10 cellular contexts compared by ENCODE assay signal in the genomic region with DNA sequence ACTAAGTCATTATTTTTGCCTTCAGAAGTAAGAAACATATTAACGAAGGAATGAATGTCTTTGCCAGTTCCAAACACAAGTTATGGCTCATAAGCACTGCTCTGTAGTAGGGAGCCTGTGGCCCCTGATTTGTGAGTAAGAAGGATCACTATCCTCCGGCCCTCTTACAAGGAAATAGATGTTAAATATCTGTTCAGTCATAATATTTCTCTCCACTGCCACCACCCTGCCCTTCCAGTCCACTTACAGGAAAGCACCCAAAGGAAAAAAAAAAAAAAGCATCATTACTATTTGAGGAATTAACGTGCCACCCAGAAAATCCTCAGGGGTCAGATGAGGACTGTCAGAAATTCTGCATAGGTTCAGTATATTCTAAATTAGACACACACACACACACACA.
A peak's percentile ranks its signal among the peaks of the same experiment; 100 is the strongest.
DNase-seq lines count a peak whose midpoint lies in the region; ATAC-seq, FAIRE-seq and TF ChIP-seq lines count a peak whose summit lies in the region.
"Had no signal": no experiment of that assay in that cellular context is flagged by ENCODE, and none has a peak within 500 bp of the region (broad histone marks: within the 10 kb centered on the region; RNA-seq: fewer than 3 reads in every experiment).

No MANE protein-coding gene starts in this region.

- H3K4me1 ChIP-seq in CD8-positive, alpha-beta T cell (ENCODE audit: insufficient read depth, low read length) = peaks cover 95% of the 10 kb centered on the region
- H3K4me1 ChIP-seq in OCI-LY1 (ENCODE audit: insufficient read depth, low read length, severe bottlenecking) (peaks cover 53% of the 10 kb centered on the region), pancreas (peaks cover 0 to 9% (median 5%) of the 10 kb centered on the region in 3 donors)

- H3K9me3 Mint-ChIP-seq in CD8-positive, alpha-beta T cell = no peaks in the 10 kb centered on the region
- H3K9me3 Mint-ChIP-seq in endothelial cell (ENCODE audit: unreplicated experiment) = no peaks in the 10 kb centered on the region

- no peak for TF ChIP-seq CTCF in CD8-positive, alpha-beta T cell (IDR thresholded peaks at IDR 0.05)
- TF ChIP-seq CTCF in OCI-LY1 (IDR thresholded peaks at IDR 0.05; ENCODE audit: low read length) = no peak
- TF ChIP-seq CTCF in endothelial cell (IDR thresholded peaks at IDR 0.05; ENCODE audit: unreplicated experiment) = no peak
- TF ChIP-seq CTCF in pancreas (IDR thresholded peaks at IDR 0.05) = no peak

- H3K36me3 Mint-ChIP-seq in CD8-positive, alpha-beta T cell = peaks cover 100% of the 10 kb centered on the region
- peaks cover 78% of the 10 kb centered on the region for H3K36me3 Mint-ChIP-seq in endothelial cell (ENCODE audit: low read depth, unreplicated experiment)

- no peak for DNase-seq in CD8-positive, alpha-beta T cell
- DNase-seq in endothelial cell (ENCODE audit: low spot score) (no peak), pancreas (no peak), HK-2 (ENCODE audit: unreplicated experiment) (no peak), superior temporal gyrus (ENCODE audit: extremely low spot score) (no peak)
- DNase-seq: NCI-H1105 treated with DMSO at 0.1 percent for 48 hours; stimulated activated CD4-positive, alpha-beta T cell treated with anti-CD3 and anti-CD28 coated beads, Interleukin-15, amount 100 ng/mL, for 24 hours had no signal

- H3F3A ChIP-seq in OCI-LY1 (ENCODE audit: insufficient read depth, low read length) = no peaks in the 10 kb centered on the region

- POLR2A ChIA-PET in CD8-positive, alpha-beta T cell (lab: Charles Lee) = interaction anchor here (0.8 to 4.0 kb wide), 13 partner anchors 8 to 146 kb away, joined by 3 to 39 read pairs (median 4); no protein-coding TSS in a partner anchor

- H3K9ac ChIP-seq in OCI-LY1 (ENCODE audit: low read length) = no peak overlapping the region

- no peak for FAIRE-seq in pancreas (lab: Jason Lieb, UNC)

- no peaks in the 10 kb centered on the region for H3K9me2 ChIP-seq in OCI-LY1 (ENCODE audit: low read depth, low read length)

- H3K9me3 ChIP-seq in CD8-positive, alpha-beta T cell (ENCODE audit: low read length) = no peaks in the 10 kb centered on the region
- H3K9me3 ChIP-seq in OCI-LY1 (ENCODE audit: low read length) (no peaks in the 10 kb centered on the region), pancreas (no peaks in the 10 kb centered on the region)

- H3K79me2 ChIP-seq in OCI-LY1 (ENCODE audit: insufficient read depth, low read length) = peaks cover 9% of the 10 kb centered on the region; the same call in 1 of the 2 replicates

- H3K27me3 Mint-ChIP-seq in CD8-positive, alpha-beta T cell (ENCODE audit: low read depth) = no peaks in the 10 kb centered on the region
- H3K27me3 Mint-ChIP-seq in endothelial cell (ENCODE audit: unreplicated experiment) = peaks cover 21% of the 10 kb centered on the region

- ATAC-seq in CD8-positive, alpha-beta T cell = no peak
- ATAC-seq in pancreas = peak in 3 of 4 donors; percentile 42 to 70 (median 46)
- ATAC-seq in HG02571 (IDR thresholded peaks at IDR 0.05; ENCODE audit: unreplicated experiment) = no peak
- ATAC-seq in HG03457 (IDR thresholded peaks at IDR 0.05; ENCODE audit: unreplicated experiment) = no peak

- peaks cover 99% of the 10 kb centered on the region for H3K4me1 Mint-ChIP-seq in CD8-positive, alpha-beta T cell (ENCODE audit: low read depth)
- peaks cover 53% of the 10 kb centered on the region for H3K4me1 Mint-ChIP-seq in endothelial cell (ENCODE audit: unreplicated experiment)

- H3K27me3 ChIP-seq in CD8-positive, alpha-beta T cell (ENCODE audit: insufficient read depth, low read length) = no peaks in the 10 kb centered on the region
- no peaks in the 10 kb centered on the region for H3K27me3 ChIP-seq in OCI-LY1 (ENCODE audit: insufficient read depth, low read length)
- H3K27me3 ChIP-seq in pancreas = no peaks in the 10 kb centered on the region

- intact Hi-C loops in CD8-positive, alpha-beta T cell (cut with DNase I, micrococcal nuclease) = loop anchor here (2.0 to 5.0 kb wide), 3 partner anchors 41 to 238 kb away; no protein-coding TSS in a partner anchor
- intact Hi-C loops in pancreas (cut with DNase I) = no loop called here

- no peak overlapping the region for H2AFZ ChIP-seq in OCI-LY1 (ENCODE audit: low read length)

- no peak overlapping the region for H3K4me2 ChIP-seq in OCI-LY1 (ENCODE audit: low read length)

- WGBS in pancreas, 2 donors = 59 to 64% methylated on average over 3 of the region's 3 CpGs

- no peaks in the 10 kb centered on the region for H4K20me1 ChIP-seq in OCI-LY1 (ENCODE audit: insufficient read depth, low read length)

- H3K36me3 ChIP-seq in CD8-positive, alpha-beta T cell (ENCODE audit: insufficient read depth, low read length) = peaks cover 93% of the 10 kb centered on the region
- H3K36me3 ChIP-seq in OCI-LY1 (ENCODE audit: insufficient read depth, low read length) (peaks cover 99% of the 10 kb centered on the region), pancreas (peaks cover 0 to 7% (median 0%) of the 10 kb centered on the region in 3 donors)

- no peak overlapping the region for H3K4me3 ChIP-seq in CD8-positive, alpha-beta T cell (ENCODE audit: low read depth, low read length)
- no peak overlapping the region for H3K4me3 ChIP-seq in OCI-LY1 (ENCODE audit: low read depth, low read length, poor library complexity, severe bottlenecking)
- no peak overlapping the region for H3K4me3 ChIP-seq in pancreas

- H3K27ac ChIP-seq in CD8-positive, alpha-beta T cell (ENCODE audit: low read depth, low read length) = peak overlapping the region; percentile 68
- H3K27ac ChIP-seq in OCI-LY1 (ENCODE audit: low read depth, low read length, poor library complexity, severe bottlenecking) = peak overlapping the region; percentile 46
- peak overlapping the region in 2 of 4 donors; percentile 54 to 56 for H3K27ac ChIP-seq in pancreas

- CTCF ChIA-PET in CD8-positive, alpha-beta T cell (lab: Charles Lee) = interaction anchor here (1.0 to 5.5 kb wide), 16 partner anchors 10 to 174 kb away, joined by 3 to 22 read pairs (median 5); no protein-coding TSS in a partner anchor

- peak overlapping the region; percentile 70 for H3K4me3 Mint-ChIP-seq in CD8-positive, alpha-beta T cell
- peak overlapping the region; percentile 72 for H3K4me3 Mint-ChIP-seq in endothelial cell (ENCODE audit: unreplicated experiment)

- H3K27ac Mint-ChIP-seq in CD8-positive, alpha-beta T cell = peak overlapping the region; percentile 94
- H3K27ac Mint-ChIP-seq in endothelial cell (ENCODE audit: unreplicated experiment) = peak overlapping the region; percentile 1

Comparison
In these comparisons a context has a peak if more than half of its experiments do, and no peak if none do; other contexts are left out.
1. ATAC-seq: peak in pancreas (3 of 4); none in CD8-positive, alpha-beta T cell (single experiment), HG02571 (single experiment) and HG03457 (single experiment).
2. intact Hi-C loops: an anchor here in CD8-positive, alpha-beta T cell (2.0 to 5.0 kb wide); none called in pancreas.